13 cellular contexts compared by ENCODE assay signal in genomic region chr17:63419949-63420867, GRCh38. TPM values are rescaled to one million over a fixed set of nuclear protein-coding genes. Genes with fewer than 3 reads are reported as not detected.
A peak's percentile ranks its signal among the peaks of the same experiment; 100 is the strongest.
DNase-seq lines count a peak whose midpoint lies in the region; ATAC-seq and TF ChIP-seq lines count a peak whose summit lies in the region.
"Had no signal": no experiment of that assay in that cellular context is flagged by ENCODE, and none has a peak within 500 bp of the region (broad histone marks: within the 10 kb centered on the region; RNA-seq: fewer than 3 reads in every experiment).

No MANE protein-coding gene starts in this region.

- no peaks in the 10 kb centered on the region for H3K27me3 Mint-ChIP-seq in activated CD8-positive, alpha-beta T cell treated with anti-CD3 and anti-CD28 coated beads for 36 hours
- no peaks in the 10 kb centered on the region for H3K27me3 Mint-ChIP-seq in type B pancreatic cell

- peak; percentile 19 to 40 for DNase-seq in stimulated activated CD4-positive, alpha-beta T cell treated with anti-CD3 and anti-CD28 coated beads, Interleukin-2, amount 100 ng/mL, for 24 hours
- no peak for DNase-seq in stimulated activated CD4-positive, alpha-beta T cell treated with anti-CD3 and anti-CD28 coated beads, Interleukin-4, amount 100 ng/mL, for 24 hours
- peak; percentile 73 for DNase-seq in activated CD8-positive, alpha-beta T cell treated with anti-CD3 and anti-CD28 coated beads for 36 hours
- DNase-seq in glomerular endothelial cell (ENCODE audit: extremely low read depth, low read depth, low spot score), result peak; percentile 81
- peak; percentile 46 for DNase-seq in upper lobe of right lung
- DNase-seq in type B pancreatic cell (ENCODE audit: extremely low spot score, unreplicated experiment), result no peak
- DNase-seq in NCI-H2107 (lab: John Stamatoyannopoulos, UW), result no peak
- DNase-seq: NCI-H2227 treated with DMSO at 0.1 percent for 48 hours, stomach had no signal

- no peak overlapping the region for H3K4me3 ChIP-seq in upper lobe of right lung
- H3K4me3 ChIP-seq: esophagus muscularis mucosa, stomach had no signal

- peak overlapping the region; percentile 69 for H3K27ac Mint-ChIP-seq in activated CD8-positive, alpha-beta T cell treated with anti-CD3 and anti-CD28 coated beads for 36 hours
- H3K27ac Mint-ChIP-seq in type B pancreatic cell, result no peak overlapping the region

- peaks cover 11% of the 10 kb centered on the region for H3K4me1 Mint-ChIP-seq in activated CD8-positive, alpha-beta T cell treated with anti-CD3 and anti-CD28 coated beads for 36 hours (ENCODE audit: low read depth)
- H3K4me1 Mint-ChIP-seq in type B pancreatic cell (ENCODE audit: unreplicated experiment), result no peaks in the 10 kb centered on the region

- intact Hi-C loops in activated CD8-positive, alpha-beta T cell treated with anti-CD3 and anti-CD28 coated beads for 36 hours (cut with micrococcal nuclease), result no loop called here
- intact Hi-C loops in upper lobe of right lung (cut with DNase I), result no loop called here

- H3K4me1 ChIP-seq in upper lobe of right lung, result peaks cover 4% of the 10 kb centered on the region
- H3K4me1 ChIP-seq: stomach had no signal

- ATAC-seq in activated CD8-positive, alpha-beta T cell treated with anti-CD3 and anti-CD28 coated beads for 36 hours, result peak; percentile 73
- ATAC-seq in upper lobe of right lung (peak; percentile 8), GM19351 (IDR thresholded peaks at IDR 0.05; ENCODE audit: unreplicated experiment) (no peak)

- H3K36me3 ChIP-seq in upper lobe of right lung, result peaks cover 36% of the 10 kb centered on the region

- POLR2A ChIA-PET in activated CD8-positive, alpha-beta T cell treated with anti-CD3 and anti-CD28 coated beads for 36 hours (lab: Charles Lee), result interaction anchor here (0.9 kb wide), 2 partner anchors 58 to 117 kb away, joined by 3 to 5 read pairs; no protein-coding TSS in a partner anchor

- H3K36me3 Mint-ChIP-seq in activated CD8-positive, alpha-beta T cell treated with anti-CD3 and anti-CD28 coated beads for 36 hours (ENCODE audit: low read depth), result no peaks in the 10 kb centered on the region
- H3K36me3 Mint-ChIP-seq in type B pancreatic cell, result peaks cover 11% of the 10 kb centered on the region

- no peaks in the 10 kb centered on the region for H3K9me3 ChIP-seq in upper lobe of right lung
- H3K9me3 ChIP-seq: esophagus muscularis mucosa, stomach had no signal

- no peak overlapping the region for H3K27ac ChIP-seq in upper lobe of right lung
- H3K27ac ChIP-seq: esophagus muscularis mucosa, stomach had no signal

- TF ChIP-seq CTCF in activated CD8-positive, alpha-beta T cell treated with anti-CD3 and anti-CD28 coated beads for 36 hours (IDR thresholded peaks at IDR 0.05), result no peak
- TF ChIP-seq CTCF in upper lobe of right lung (IDR thresholded peaks at IDR 0.05), result no peak
- TF ChIP-seq CTCF in type B pancreatic cell (conservative IDR thresholded peaks at IDR 0.05), result no peak

- H3K9me3 Mint-ChIP-seq in activated CD8-positive, alpha-beta T cell treated with anti-CD3 and anti-CD28 coated beads for 36 hours, result no peaks in the 10 kb centered on the region
- no peaks in the 10 kb centered on the region for H3K9me3 Mint-ChIP-seq in type B pancreatic cell

- H3K27me3 ChIP-seq in upper lobe of right lung, result no peaks in the 10 kb centered on the region
- H3K27me3 ChIP-seq: esophagus muscularis mucosa, stomach had no signal

- CTCF ChIA-PET in activated CD8-positive, alpha-beta T cell treated with anti-CD3 and anti-CD28 coated beads for 36 hours (lab: Charles Lee), result interaction anchor here (0.8 to 3.5 kb wide), 7 partner anchors 9 to 192 kb away, joined by 3 to 17 read pairs (median 7); no protein-coding TSS in a partner anchor

- H3K4me3 Mint-ChIP-seq in activated CD8-positive, alpha-beta T cell treated with anti-CD3 and anti-CD28 coated beads for 36 hours, result peak overlapping the region; percentile 1
- H3K4me3 Mint-ChIP-seq in type B pancreatic cell, result no peak overlapping the region

RNA-seq across cellular contexts. Expression of gene CYB561, which starts 25.9 kb away (rescaled TPM):
- total RNA-seq in activated CD8-positive, alpha-beta T cell treated with anti-CD3 and anti-CD28 coated beads for 36 hours, result 1 to 10 TPM; 1.5 to 2.2 TPM
- total RNA-seq in glomerular endothelial cell (20.7 and 29.6 TPM in 2 replicates), upper lobe of right lung (55.5 TPM), type B pancreatic cell (ENCODE audit: low replicate concordance) (34.5 and 85.1 TPM in 2 replicates)
- total RNA-seq: OCI-LY7 had no signal

RNA-seq across cellular contexts. Expression of gene ACE, which starts 56.7 kb away (rescaled TPM):
- under 1 TPM; 0.36 to 0.51 TPM for total RNA-seq in activated CD8-positive, alpha-beta T cell treated with anti-CD3 and anti-CD28 coated beads for 36 hours
- 22.8 and 117 TPM in 2 replicates for total RNA-seq in glomerular endothelial cell
- total RNA-seq in upper lobe of right lung, result 64.1 TPM
- 3.6 and 9.1 TPM in 2 replicates for total RNA-seq in type B pancreatic cell (ENCODE audit: low replicate concordance)
- total RNA-seq: bronchial epithelial cell had no signal

Comparison
In these comparisons a context has a peak if more than half of its experiments do, and no peak if none do; other contexts are left out.
1. DNase-seq: peak in stimulated activated CD4-positive, alpha-beta T cell treated with anti-CD3 and anti-CD28 coated beads, Interleukin-2, amount 100 ng/mL, for 24 hours (2 of 2), activated CD8-positive, alpha-beta T cell treated with anti-CD3 and anti-CD28 coated beads for 36 hours (single experiment), glomerular endothelial cell (single experiment) and upper lobe of right lung (single experiment); none in stimulated activated CD4-positive, alpha-beta T cell treated with anti-CD3 and anti-CD28 coated beads, Interleukin-4, amount 100 ng/mL, for 24 hours (single experiment), type B pancreatic cell (single experiment) and NCI-H2107 (single experiment).